In genomic region chr6:144630857-144631256, GRCh38 we compare ENCODE assay signal across 1 cellular context.
TF ChIP-seq lines count a peak whose summit lies in the region.

No MANE protein-coding gene starts in this region.

TF ChIP-seq in IMR-90, 13 proteins besides CTCF, POLR2A, EP300 and RAD21 (continued from another document):
- TF ChIP-seq CEBPB (IDR thresholded peaks at IDR 0.05; ENCODE audit: low read depth, low read length) (no peak), NFE2L2 (IDR thresholded peaks at IDR 0.05; ENCODE audit: low read depth, low read length) (no peak), MXI1 (IDR thresholded peaks at IDR 0.05; ENCODE audit: borderline replicate concordance, low read depth, low read length) (no peak), FOS (IDR thresholded peaks at IDR 0.05; ENCODE audit: low read depth, low read length) (no peak), RFX5 (IDR thresholded peaks at IDR 0.05; ENCODE audit: low read depth, low read length) (no peak), CHD1 (IDR thresholded peaks at IDR 0.05; ENCODE audit: low read depth, low read length) (no peak), BHLHE40 (IDR thresholded peaks at IDR 0.05; ENCODE audit: low read depth, low read length) (no peak), MAZ (IDR thresholded peaks at IDR 0.05; ENCODE audit: borderline replicate concordance, low read depth, low read length) (no peak), MAFK (IDR thresholded peaks at IDR 0.05; ENCODE audit: low read depth, low read length) (no peak), USF2 (IDR thresholded peaks at IDR 0.05; ENCODE audit: low read depth, low read length) (no peak)
